Comparison of ENCODE assay signal across 20 cellular contexts in the genomic region with DNA sequence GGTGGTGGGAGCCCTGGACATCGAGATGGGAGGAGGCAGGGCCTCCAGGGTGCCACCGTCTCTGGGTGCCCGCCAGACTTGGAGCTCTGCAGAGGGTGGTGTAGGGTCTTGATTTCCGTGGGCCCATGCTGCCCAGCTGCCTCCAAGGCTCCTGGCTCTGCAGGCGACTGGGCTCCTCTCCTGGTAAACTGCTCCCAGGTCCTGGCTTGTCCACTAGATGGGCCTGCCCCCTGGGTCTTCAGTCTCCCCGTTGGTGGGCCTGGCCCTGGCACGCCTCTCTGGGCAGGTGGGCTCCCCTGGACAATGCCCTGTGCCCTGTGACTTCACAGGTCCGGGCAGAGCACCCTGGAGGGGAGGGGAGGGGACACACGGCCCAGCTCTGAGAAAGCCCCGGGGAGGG. TPM values are rescaled to one million over a fixed set of nuclear protein-coding genes. Genes with fewer than 3 reads are reported as not detected.
DNase-seq lines count a peak whose midpoint lies in the region; ATAC-seq, FAIRE-seq and TF ChIP-seq lines count a peak whose summit lies in the region.
"Had no signal": no experiment of that assay in that cellular context is flagged by ENCODE, and none has a peak within 500 bp of the region (broad histone marks: within the 10 kb centered on the region; RNA-seq: fewer than 3 reads in every experiment).

No MANE protein-coding gene starts in this region.

- no peak for ATAC-seq in K562
- ATAC-seq: GM23338, HCT116 had no signal

- no peak overlapping the region for H3K27ac Mint-ChIP-seq in immature natural killer cell
- H3K27ac Mint-ChIP-seq: CD14-positive monocyte; CD4-positive, alpha-beta T cell; CD8-positive, alpha-beta memory T cell; GM23338; HFFc6 had no signal

- peaks cover 12 to 67% (median 58%) of the 10 kb centered on the region in 10 experiments for H3K4me1 ChIP-seq in BLaER1 treated with 17β-estradiol and CSF1 and Interleukin-3, amounts not matched to agents 10 nM and 100 nM
- H3K4me1 ChIP-seq in HEK293 (ENCODE audit: control insufficient read depth, insufficient read depth, low read length) (no peaks in the 10 kb centered on the region), NT2/D1 (ENCODE audit: insufficient read depth, insufficient read length) (peaks cover 27% of the 10 kb centered on the region), K562 (replicated peaks in 1 of 2; ENCODE audit: control insufficient read depth in 2 of 2, insufficient read depth in 2 of 2, low read length in 2 of 2) (peaks cover 0 to 81% of the 10 kb centered on the region in 2 experiments; a peak in 3 of 5 replicates)

- H3K36me3 ChIP-seq in BLaER1 treated with 17β-estradiol and CSF1 and Interleukin-3, amounts not matched to agents 10 nM and 100 nM = no peaks in the 10 kb centered on the region
- H3K36me3 ChIP-seq in HEK293 (ENCODE audit: control insufficient read depth in 2 of 2, insufficient read depth in 1 of 2, low read length in 2 of 2) (peaks cover 0 to 82% of the 10 kb centered on the region in 2 experiments; a peak in 1 of 3 replicates), NT2/D1 (ENCODE audit: insufficient read depth, insufficient read length, low read length) (peaks cover 94% of the 10 kb centered on the region), K562 (ENCODE audit: control insufficient read depth, insufficient read depth, low read length) (peaks cover 83% of the 10 kb centered on the region; the same call in 2 of the 3 replicates)

- H4K20me1 ChIP-seq in BLaER1 treated with 17β-estradiol and CSF1 and Interleukin-3, amounts not matched to agents 10 nM and 100 nM = peaks cover 0 to 54% (median 15%) of the 10 kb centered on the region in 11 experiments; a peak in 13 of 22 replicates
- peaks cover 16% of the 10 kb centered on the region for H4K20me1 ChIP-seq in K562 (replicated peaks; ENCODE audit: control insufficient read depth, insufficient read depth, low read length)

- H3K27me3 Mint-ChIP-seq in immature natural killer cell (ENCODE audit: low read depth in 3 of 3) = peaks cover 1 to 8% (median 1%) of the 10 kb centered on the region in 3 donors

- no peak overlapping the region for H2AFZ ChIP-seq in K562 (ENCODE audit: low read depth, low read length)
- H2AFZ ChIP-seq: GM23338 had no signal

- no peak for TF ChIP-seq POLR2A in K562 (conservative IDR thresholded peaks at IDR 0.05)

- H3K79me2 ChIP-seq in K562 (ENCODE audit: control insufficient read depth, insufficient read depth, low read length) = peaks cover 26% of the 10 kb centered on the region

- in situ Hi-C loops in K562 (cut with MboI) = no loop called here

- TF ChIP-seq RAD21 in K562 (CRISPR knock-in tag; conservative IDR thresholded peaks at IDR 0.05 in 1 of 2, IDR thresholded peaks at IDR 0.05 in 1 of 2) = no peak

- peaks cover 7% of the 10 kb centered on the region for H3K9me1 ChIP-seq in K562 (ENCODE audit: control insufficient read depth, insufficient read depth, low read length)

- 80% methylated on average over 4 of the region's 10 CpGs for WGBS in K562 (ENCODE audit: insufficient coverage, low coverage, missing lambda C conversion rate)

- peak overlapping the region in 8 of 11 experiments; percentile 7 to 94 (median 17); a peak in 4 of 22 replicates for H3K4me2 ChIP-seq in BLaER1 treated with 17β-estradiol and CSF1 and Interleukin-3, amounts not matched to agents 10 nM and 100 nM
- H3K4me2 ChIP-seq in K562 (ENCODE audit: insufficient read depth, low read length) = no peak overlapping the region
- H3K4me2 ChIP-seq: GM23338 had no signal

- no peaks in the 10 kb centered on the region for H3K36me3 Mint-ChIP-seq in immature natural killer cell
- H3K36me3 Mint-ChIP-seq: CD14-positive monocyte; CD8-positive, alpha-beta memory T cell had no signal

- no peak overlapping the region for H3K4me3 Mint-ChIP-seq in immature natural killer cell
- H3K4me3 Mint-ChIP-seq: CD14-positive monocyte; CD4-positive, alpha-beta T cell; CD8-positive, alpha-beta memory T cell; GM23338; H9; HFFc6 had no signal

- CTCF ChIA-PET in HEK293 (lab: Yijun Ruan, JAX) (interaction anchor here (0.6 to 1.3 kb wide), 3 partner anchors 8 to 1142 kb away, joined by 4 to 9 read pairs (median 7); no protein-coding TSS in a partner anchor), K562 (lab: Yijun Ruan, JAX; ENCODE audit: low intra/inter-chr PET ratio) (interaction anchor here (0.5 kb wide), 1 partner anchor 52 kb away, joined by 3 read pairs; no protein-coding TSS in a partner anchor)

- peaks cover 0 to 1% of the 10 kb centered on the region in 2 donors for H3K4me1 Mint-ChIP-seq in immature natural killer cell
- H3K4me1 Mint-ChIP-seq: CD8-positive, alpha-beta memory T cell; GM23338 had no signal

- no peak overlapping the region for H3K4me3 ChIP-seq in BLaER1 treated with 17β-estradiol and CSF1 and Interleukin-3, amounts not matched to agents 10 nM and 100 nM
- no peak overlapping the region for H3K4me3 ChIP-seq in HEK293 (ENCODE audit: low read depth, low read length)
- no peak overlapping the region for H3K4me3 ChIP-seq in NT2/D1 (ENCODE audit: insufficient read length, low read depth)
- H3K4me3 ChIP-seq in K562 = no peak overlapping the region
- H3K4me3 ChIP-seq: GM23338 had no signal

- peaks cover 0 to 2% (median 0%) of the 10 kb centered on the region in 6 donors for H3K9me3 Mint-ChIP-seq in immature natural killer cell
- H3K9me3 Mint-ChIP-seq: CD4-positive, alpha-beta T cell; CD8-positive, alpha-beta memory T cell; GM23338; H9; HFFc6 had no signal

- POLR2A ChIA-PET in HEK293 (lab: Yijun Ruan, JAX) (interaction anchor here (0.6 kb wide), 1 partner anchor 62 kb away, joined by 3 read pairs; no protein-coding TSS in a partner anchor), K562 (lab: Yijun Ruan, JAX) (interaction anchor here (0.6 to 1.2 kb wide), 3 partner anchors 8 to 63 kb away, joined by 3 read pairs; a partner anchor contains a TSS)

- intact Hi-C loops in K562 (cut with micrococcal nuclease) = no loop called here

- peak overlapping the region in 4 of 11 experiments; percentile 9 to 54 (median 26); a peak in 6 of 22 replicates for H3K27ac ChIP-seq in BLaER1 treated with 17β-estradiol and CSF1 and Interleukin-3, amounts not matched to agents 10 nM and 100 nM
- H3K27ac ChIP-seq in HEK293 (ENCODE audit: extremely low read depth, low read depth, low read length) = no peak overlapping the region
- no peak overlapping the region for H3K27ac ChIP-seq in K562 (ENCODE audit: extremely low read depth, low read depth, low read length)

- TF ChIP-seq EP300 in K562 (IDR thresholded peaks at IDR 0.05; ENCODE audit: low read length) = no peak

- FAIRE-seq in K562 (lab: Jason Lieb, UNC) = no peak
- FAIRE-seq: G401.6, GM12892, GM19239 had no signal

- H3K27me3 ChIP-seq in BLaER1 treated with 17β-estradiol and CSF1 and Interleukin-3, amounts not matched to agents 10 nM and 100 nM = peaks cover 34 to 47% (median 36%) of the 10 kb centered on the region in 11 experiments
- H3K27me3 ChIP-seq in NT2/D1 (ENCODE audit: insufficient read depth, insufficient read length) (no peaks in the 10 kb centered on the region), K562 (ENCODE audit: control insufficient read depth in 2 of 2, insufficient read depth in 2 of 2, low read length in 2 of 2) (no peaks in the 10 kb centered on the region)

- no peak for DNase-seq in NT2/D1 (ENCODE audit: low read depth, low spot score)
- peak in 1 of 4 experiments; percentile 8 for DNase-seq in K562 (ENCODE audit: extremely low read depth in 1 of 4, low spot score in 3 of 4)
- no peak for DNase-seq in immature natural killer cell
- no peak for DNase-seq in NAMALWA (ENCODE audit: low spot score)
- DNase-seq in SKM-1 treated with dmso at 0.1 percent for 144 hours (lab: John Stamatoyannopoulos, UW; ENCODE audit: unreplicated experiment) = no peak
- DNase-seq: Calu3; CD4-positive, alpha-beta T cell; CD8-positive, alpha-beta memory T cell; DMS53; DMS79 treated with DMSO at 0.1 percent for 48 hours; H9; HFFc6 had no signal

- BruUV-seq in K562 (replicated peaks; lab: Mats Ljungman, UMichigan) = no TSS peak

- H3K9ac ChIP-seq in BLaER1 treated with 17β-estradiol and CSF1 and Interleukin-3, amounts not matched to agents 10 nM and 100 nM = 0 out of 22 replicates have a peak overlapping the region, but pooled peaks of 1 of the 11 experiments have one; percentile 4
- H3K9ac ChIP-seq in NT2/D1 (ENCODE audit: insufficient read length, low read depth) (peak overlapping the region; percentile 56), K562 (ENCODE audit: insufficient read depth in 1 of 2, low read depth in 2 of 2, low read length in 2 of 2) (no peak overlapping the region)

- H3K9me3 ChIP-seq in BLaER1 treated with 17β-estradiol and CSF1 and Interleukin-3, amounts not matched to agents 10 nM and 100 nM (replicated peaks in 1 of 11) = no peaks in the 10 kb centered on the region
- H3K9me3 ChIP-seq in HEK293 (ENCODE audit: control insufficient read depth, insufficient read depth, low read depth, low read length) (no peaks in the 10 kb centered on the region), NT2/D1 (ENCODE audit: insufficient read depth, low read length) (no peaks in the 10 kb centered on the region), K562 (replicated peaks; ENCODE audit: control insufficient read depth, insufficient read depth, low read depth, low read length) (no peaks in the 10 kb centered on the region)

- no peak for TF ChIP-seq CTCF in HEK293 (tag by site-specific recombination; IDR thresholded peaks at IDR 0.05)
- TF ChIP-seq CTCF in K562 (IDR thresholded peaks at IDR 0.05 in 2 of 3, conservative IDR thresholded peaks at IDR 0.05 in 1 of 3; ENCODE audit: insufficient read depth in 2 of 3, low read depth in 1 of 3, low read length in 3 of 3) = no peak

RNA-seq across cellular contexts. Expression of a gene that starts 7.7 kb away (rescaled TPM):
- total RNA-seq in K562 (2011; cell fraction: chromatin; rRNA removed; ENCODE audit: low replicate concordance) = 54.4 and 166 TPM in 2 replicates
- total RNA-seq in K562 (2011; cell fraction: nucleolus; rRNA removed) = 200 and 208 TPM in 2 replicates
- 76.8 and 80.7 TPM in 2 replicates for total RNA-seq in K562 (2011; cell fraction: nucleoplasm; rRNA removed)
- total RNA-seq in K562 (2014; rRNA removed) = 39.9 and 43.8 TPM in 2 replicates
- total RNA-seq in K562 (2014; rRNA removed; fragmentation: Illumina TruSeq; extraction: Trizol) = 6.3 and 6.5 TPM in 2 replicates
- 12.7 and 14.1 TPM in 2 replicates for total RNA-seq in K562 (2015; rRNA removed; fragmentation: Illumina TruSeq; extraction: Trizol)
- 47.8 and 60.4 TPM in 2 replicates for total RNA-seq in K562 (2021)
- 20.4 and 21.7 TPM in 2 replicates for polyA plus RNA-seq in K562 (2011; rRNA removed)
- polyA plus RNA-seq in K562 (2011; cell fraction: cytosol; rRNA removed) = 18.7 and 54.2 TPM in 2 replicates
- 176 and 334 TPM in 2 replicates for polyA plus RNA-seq in K562 (2011; cell fraction: nucleus; rRNA removed)
- 15.0 and 22.4 TPM in 2 replicates for polyA plus RNA-seq in K562 (2012)
- 8.4 and 22.9 TPM in 2 replicates for polyA plus RNA-seq in K562 (2014; fragmentation: Illumina TruSeq; extraction: Trizol)
- 1 to 10 TPM; 1.2 to 1.7 TPM for polyA plus RNA-seq in K562 (2014; fragmentation: Nextera tagmentation; extraction: Ambion mirVana)
- 48.9 and 51.5 TPM in 2 replicates for polyA plus RNA-seq in K562 (2014; rRNA removed)
- polyA minus RNA-seq in K562 (2011; rRNA and poly(A)+ RNA removed) = 3.9 and 9.3 TPM in 2 replicates
- 30.2 and 37.6 TPM in 2 replicates for polyA minus RNA-seq in K562 (2011; cell fraction: cytosol; rRNA and poly(A)+ RNA removed)
- polyA minus RNA-seq in K562 (2011; cell fraction: nucleus; rRNA and poly(A)+ RNA removed) = 59.1 and 74.0 TPM in 2 replicates
- polyA plus RNA-seq in immature natural killer cell = not detected
- polyA plus RNA-seq: CD14-positive monocyte; CD8-positive, alpha-beta memory T cell had no signal

RNA-seq across cellular contexts. Expression of a gene that starts 55.2 kb away (rescaled TPM):
- total RNA-seq in K562 (2011; cell fraction: chromatin; rRNA removed; ENCODE audit: low replicate concordance) = 127 and 320 TPM in 2 replicates
- total RNA-seq in K562 (2011; cell fraction: nucleolus; rRNA removed) = 226 and 230 TPM in 2 replicates
- total RNA-seq in K562 (2011; cell fraction: nucleoplasm; rRNA removed) = 127 and 144 TPM in 2 replicates
- total RNA-seq in K562 (2014; rRNA removed) = 99.1 and 118 TPM in 2 replicates
- 26.9 and 33.1 TPM in 2 replicates for total RNA-seq in K562 (2014; rRNA removed; fragmentation: Illumina TruSeq; extraction: Trizol)
- 48.3 and 49.6 TPM in 2 replicates for total RNA-seq in K562 (2015; rRNA removed; fragmentation: Illumina TruSeq; extraction: Trizol)
- total RNA-seq in K562 (2021) = 105 and 109 TPM in 2 replicates
- polyA plus RNA-seq in K562 (2011; rRNA removed) = 28.3 and 38.6 TPM in 2 replicates
- polyA plus RNA-seq in K562 (2011; cell fraction: cytosol; rRNA removed) = 25.3 and 48.8 TPM in 2 replicates
- polyA plus RNA-seq in K562 (2011; cell fraction: nucleus; rRNA removed) = 122 and 226 TPM in 2 replicates
- polyA plus RNA-seq in K562 (2012) = 34.0 and 53.2 TPM in 2 replicates
- 35.0 and 44.2 TPM in 2 replicates for polyA plus RNA-seq in K562 (2014; fragmentation: Illumina TruSeq; extraction: Trizol)
- polyA plus RNA-seq in K562 (2014; fragmentation: Nextera tagmentation; extraction: Ambion mirVana) = 1 to 10 TPM; 3.9 to 5.6 TPM
- polyA plus RNA-seq in K562 (2014; rRNA removed) = 67.7 and 72.0 TPM in 2 replicates
- 43.8 and 47.1 TPM in 2 replicates for polyA minus RNA-seq in K562 (2011; rRNA and poly(A)+ RNA removed)
- 67.2 and 76.8 TPM in 2 replicates for polyA minus RNA-seq in K562 (2011; cell fraction: cytosol; rRNA and poly(A)+ RNA removed)
- 76.1 and 82.1 TPM in 2 replicates for polyA minus RNA-seq in K562 (2011; cell fraction: nucleus; rRNA and poly(A)+ RNA removed)
- polyA plus RNA-seq in immature natural killer cell = 10 to 100 TPM in 2 of 3 donors, 1 to 10 TPM in 1; 8.0 to 17.0 (median 10.6) TPM
